Comparison of ENCODE assay signal across 3 cellular contexts in genomic region chr4:123162859-123163258, GRCh38.
"Had no signal": no experiment of that assay in that cellular context is flagged by ENCODE, and none has a peak within 500 bp of the region (broad histone marks: within the 10 kb centered on the region; RNA-seq: fewer than 3 reads in every experiment).

No MANE protein-coding gene starts in this region.

- DNase-seq: H9, HCEC 1CT had no signal

- ATAC-seq: GM23338 had no signal
